In the genomic region with DNA sequence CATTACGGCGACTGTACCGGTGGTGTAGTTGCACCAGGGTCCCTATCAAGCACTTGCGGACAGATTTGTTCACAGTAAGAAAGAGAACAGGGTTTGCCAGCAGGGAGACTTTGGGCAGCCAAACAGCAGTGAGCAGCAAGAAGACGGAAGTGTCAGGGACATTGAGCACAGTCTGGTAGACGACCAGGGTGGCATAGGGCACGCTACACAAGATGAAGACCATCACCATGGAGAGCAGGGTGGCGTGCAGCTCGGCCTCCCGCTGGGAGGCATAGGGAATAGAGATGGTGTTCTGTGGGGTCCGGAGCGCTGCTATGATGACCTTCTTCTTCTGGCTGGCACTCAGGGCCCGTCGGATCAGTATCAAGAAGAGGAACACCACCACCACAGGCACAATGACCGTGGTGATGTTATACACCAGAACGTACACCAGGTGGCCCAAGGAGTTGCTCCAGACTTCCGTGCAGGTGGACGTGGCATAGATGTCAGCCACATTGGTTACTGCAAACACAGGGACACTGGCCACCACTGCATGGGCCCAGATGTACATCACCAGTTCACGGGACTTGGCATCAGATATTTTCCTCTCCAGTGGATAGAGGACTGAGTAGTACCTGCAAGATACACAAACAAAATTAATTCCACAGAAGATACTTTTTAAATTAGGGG, we compare ENCODE assay signal across 8 cellular contexts. TPM values are rescaled to one million over a fixed set of nuclear protein-coding genes. Genes with fewer than 3 reads are reported as not detected.
DNase-seq lines count a peak whose midpoint lies in the region; ATAC-seq and TF ChIP-seq lines count a peak whose summit lies in the region.

No MANE protein-coding gene starts in this region.

- DNase-seq in NCI-H345 (lab: John Stamatoyannopoulos, UW): peak; percentile 2
- no peak for DNase-seq in NCI-H345 treated with DMSO at 0.1 percent for 48 hours (lab: John Stamatoyannopoulos, UW; ENCODE audit: unreplicated experiment)
- peak; percentile 64 for DNase-seq in GM23338 (ENCODE audit: low spot score)
- DNase-seq in fibroblast of lung (ENCODE audit: low read depth in 2 of 2): no peak
- no peak for DNase-seq in upper lobe of right lung
- no peak for DNase-seq in T1000 (lab: John Stamatoyannopoulos, UW)

- peaks cover 36% of the 10 kb centered on the region for H3K36me3 ChIP-seq in GM23338 (ENCODE audit: insufficient read depth)
- H3K36me3 ChIP-seq in OCI-LY1 (ENCODE audit: insufficient read depth, low read length): no peaks in the 10 kb centered on the region
- peaks cover 25% of the 10 kb centered on the region for H3K36me3 ChIP-seq in fibroblast of lung (ENCODE audit: control insufficient read depth, insufficient read depth, low read length)
- H3K36me3 ChIP-seq in upper lobe of right lung: no peaks in the 10 kb centered on the region

- H4K20me1 ChIP-seq in GM23338 (replicated peaks; ENCODE audit: insufficient read depth) (peaks cover 17% of the 10 kb centered on the region), OCI-LY1 (ENCODE audit: insufficient read depth, low read length) (no peaks in the 10 kb centered on the region), fibroblast of lung (ENCODE audit: control insufficient read depth, extremely low read depth, insufficient read depth, low read length) (no peaks in the 10 kb centered on the region)

- peaks cover 47% of the 10 kb centered on the region for H3K79me2 ChIP-seq in GM23338 (replicated peaks; ENCODE audit: insufficient read depth)
- H3K79me2 ChIP-seq in OCI-LY1 (ENCODE audit: insufficient read depth, low read length): no peaks in the 10 kb centered on the region
- H3K79me2 ChIP-seq in fibroblast of lung (ENCODE audit: control insufficient read depth, insufficient read depth, low read length): peaks cover 8% of the 10 kb centered on the region

- H3F3A ChIP-seq in GM23338 (replicated peaks; ENCODE audit: low read depth) (0 out of 2 replicates have a peak, but pooled peaks cover 14% of the 10 kb centered on the region), OCI-LY1 (ENCODE audit: insufficient read depth, low read length) (no peaks in the 10 kb centered on the region)

- H3K4me2 ChIP-seq in GM23338: no peak overlapping the region
- H3K4me2 ChIP-seq in OCI-LY1 (ENCODE audit: low read length): no peak overlapping the region
- no peak overlapping the region for H3K4me2 ChIP-seq in fibroblast of lung (ENCODE audit: extremely low read depth, insufficient read depth, low read length)

- peak; percentile 42 to 72 for TF ChIP-seq CTCF in GM23338 (conservative IDR thresholded peaks at IDR 0.05; ENCODE audit: low read depth in 2 of 2)
- peak; percentile 63 for TF ChIP-seq CTCF in OCI-LY1 (IDR thresholded peaks at IDR 0.05; ENCODE audit: low read length)
- peak; percentile 20 to 40 for TF ChIP-seq CTCF in fibroblast of lung (conservative IDR thresholded peaks at IDR 0.05 in 1 of 2, IDR thresholded peaks at IDR 0.05 in 1 of 2; ENCODE audit: low read depth in 1 of 2, low read length in 2 of 2)
- TF ChIP-seq CTCF in upper lobe of right lung (IDR thresholded peaks at IDR 0.05): peak; percentile 26

- H3K27ac Mint-ChIP-seq in GM23338: no peak overlapping the region

- H3K27me3 ChIP-seq in GM23338 (ENCODE audit: insufficient read depth): no peaks in the 10 kb centered on the region
- H3K27me3 ChIP-seq in OCI-LY1 (ENCODE audit: insufficient read depth, low read length): no peaks in the 10 kb centered on the region; the same call in 1 of the 2 replicates
- H3K27me3 ChIP-seq in fibroblast of lung (ENCODE audit: control insufficient read depth, insufficient read depth, low read length): no peaks in the 10 kb centered on the region
- no peaks in the 10 kb centered on the region for H3K27me3 ChIP-seq in upper lobe of right lung

- H3K4me1 ChIP-seq in GM23338 (ENCODE audit: insufficient read depth): peaks cover 18% of the 10 kb centered on the region
- H3K4me1 ChIP-seq in OCI-LY1 (ENCODE audit: insufficient read depth, low read length, severe bottlenecking): peaks cover 5% of the 10 kb centered on the region
- no peaks in the 10 kb centered on the region for H3K4me1 ChIP-seq in fibroblast of lung (ENCODE audit: control insufficient read depth, extremely low read depth, insufficient read depth, low read length)
- no peaks in the 10 kb centered on the region for H3K4me1 ChIP-seq in upper lobe of right lung

- H3K4me3 ChIP-seq in GM23338 (no peak overlapping the region), OCI-LY1 (ENCODE audit: low read depth, low read length, poor library complexity, severe bottlenecking) (no peak overlapping the region), fibroblast of lung (replicated peaks in 1 of 4; ENCODE audit: control extremely low read depth in 1 of 4, insufficient read depth in 1 of 4, low read depth in 3 of 4, low read length in 4 of 4) (no peak overlapping the region), upper lobe of right lung (no peak overlapping the region)

- intact Hi-C loops in upper lobe of right lung (cut with DNase I): no loop called here

- peaks cover 40% of the 10 kb centered on the region for H3K4me1 Mint-ChIP-seq in GM23338

- H3K27me3 Mint-ChIP-seq in GM23338 (ENCODE audit: insufficient read depth, low read depth, poor library complexity): peaks cover 16% of the 10 kb centered on the region

- no peaks in the 10 kb centered on the region for H3K9me3 Mint-ChIP-seq in GM23338

- H3K27ac ChIP-seq in GM23338 (ENCODE audit: low read depth): 0 out of 2 replicates have a peak overlapping the region, but pooled peaks have one; percentile 22
- no peak overlapping the region for H3K27ac ChIP-seq in OCI-LY1 (ENCODE audit: low read depth, low read length, poor library complexity, severe bottlenecking)
- no peak overlapping the region for H3K27ac ChIP-seq in fibroblast of lung (ENCODE audit: insufficient read depth, low read length)
- no peak overlapping the region for H3K27ac ChIP-seq in upper lobe of right lung

- no peak overlapping the region for H3K4me3 Mint-ChIP-seq in GM23338

- H2AFZ ChIP-seq in GM23338 (no peak overlapping the region), OCI-LY1 (ENCODE audit: low read length) (no peak overlapping the region), fibroblast of lung (ENCODE audit: low read length) (no peak overlapping the region)

- ATAC-seq in GM23338 (peak; percentile 49), upper lobe of right lung (peak; percentile 66), GM21528 (IDR thresholded peaks at IDR 0.05; ENCODE audit: low FRiP score, unreplicated experiment) (no peak)

- H3K9me3 ChIP-seq in OCI-LY1 (ENCODE audit: low read length) (no peaks in the 10 kb centered on the region), fibroblast of lung (ENCODE audit: control insufficient read depth, insufficient read depth, low read depth, low read length) (no peaks in the 10 kb centered on the region), upper lobe of right lung (no peaks in the 10 kb centered on the region)

- no peak overlapping the region for H3K9ac ChIP-seq in OCI-LY1 (ENCODE audit: low read length)
- no peak overlapping the region for H3K9ac ChIP-seq in fibroblast of lung (ENCODE audit: insufficient read depth, low read length)

- no peaks in the 10 kb centered on the region for H3K9me2 ChIP-seq in GM23338 (ENCODE audit: insufficient read depth)
- H3K9me2 ChIP-seq in OCI-LY1 (ENCODE audit: low read depth, low read length): no peaks in the 10 kb centered on the region

- peaks cover 77% of the 10 kb centered on the region for H3K36me3 Mint-ChIP-seq in GM23338 (ENCODE audit: low read depth)

TF ChIP-seq in GM23338, 12 proteins besides CTCF, POLR2A, EP300 and RAD21:
- no peak for TF ChIP-seq POLR2AphosphoS5 (IDR thresholded peaks at IDR 0.05; ENCODE audit: low read depth)
- no peak for TF ChIP-seq EZH2 (IDR thresholded peaks at IDR 0.05; ENCODE audit: low read depth, unreplicated experiment)
- TF ChIP-seq, protein P1, sequence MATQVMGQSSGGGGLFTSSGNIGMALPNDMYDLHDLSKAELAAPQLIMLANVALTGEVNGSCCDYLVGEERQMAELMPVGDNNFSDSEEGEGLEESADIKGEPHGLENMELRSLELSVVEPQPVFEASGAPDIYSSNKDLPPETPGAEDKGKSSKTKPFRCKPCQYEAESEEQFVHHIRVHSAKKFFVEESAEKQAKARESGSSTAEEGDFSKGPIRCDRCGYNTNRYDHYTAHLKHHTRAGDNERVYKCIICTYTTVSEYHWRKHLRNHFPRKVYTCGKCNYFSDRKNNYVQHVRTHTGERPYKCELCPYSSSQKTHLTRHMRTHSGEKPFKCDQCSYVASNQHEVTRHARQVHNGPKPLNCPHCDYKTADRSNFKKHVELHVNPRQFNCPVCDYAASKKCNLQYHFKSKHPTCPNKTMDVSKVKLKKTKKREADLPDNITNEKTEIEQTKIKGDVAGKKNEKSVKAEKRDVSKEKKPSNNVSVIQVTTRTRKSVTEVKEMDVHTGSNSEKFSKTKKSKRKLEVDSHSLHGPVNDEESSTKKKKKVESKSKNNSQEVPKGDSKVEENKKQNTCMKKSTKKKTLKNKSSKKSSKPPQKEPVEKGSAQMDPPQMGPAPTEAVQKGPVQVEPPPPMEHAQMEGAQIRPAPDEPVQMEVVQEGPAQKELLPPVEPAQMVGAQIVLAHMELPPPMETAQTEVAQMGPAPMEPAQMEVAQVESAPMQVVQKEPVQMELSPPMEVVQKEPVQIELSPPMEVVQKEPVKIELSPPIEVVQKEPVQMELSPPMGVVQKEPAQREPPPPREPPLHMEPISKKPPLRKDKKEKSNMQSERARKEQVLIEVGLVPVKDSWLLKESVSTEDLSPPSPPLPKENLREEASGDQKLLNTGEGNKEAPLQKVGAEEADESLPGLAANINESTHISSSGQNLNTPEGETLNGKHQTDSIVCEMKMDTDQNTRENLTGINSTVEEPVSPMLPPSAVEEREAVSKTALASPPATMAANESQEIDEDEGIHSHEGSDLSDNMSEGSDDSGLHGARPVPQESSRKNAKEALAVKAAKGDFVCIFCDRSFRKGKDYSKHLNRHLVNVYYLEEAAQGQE (IDR thresholded peaks at IDR 0.05; ENCODE audit: unreplicated experiment): no peak
- TF ChIP-seq STAT1 (IDR thresholded peaks at IDR 0.05; ENCODE audit: unreplicated experiment): no peak
- TF ChIP-seq NANOG (IDR thresholded peaks at IDR 0.05; ENCODE audit: borderline replicate concordance): no peak
- TF ChIP-seq JUNB (IDR thresholded peaks at IDR 0.05; ENCODE audit: unreplicated experiment): no peak
TF ChIP-seq in GM23338: peak in this region for 0.

RNA-seq across cellular contexts. Expression of a gene that starts 19.1 kb away (rescaled TPM):
- 0.70 and 2.1 TPM in 2 replicates for total RNA-seq in GM23338 (2014; rRNA removed; shearing (Covaris generic))
- polyA plus RNA-seq in GM23338 (2016; fragmentation: Nextera tagmentation; extraction: Ambion mirVana) (0.68 and 0.92 TPM in 2 replicates), fibroblast of lung (0.43 and 0.50 TPM in 2 replicates)
- total RNA-seq in fibroblast of lung (3.9 and 5.1 TPM in 2 replicates), upper lobe of right lung (0.96 TPM)
- polyA plus RNA-seq in fibroblast of lung (2012): 0.91 and 1.5 TPM in 2 replicates
- not detected in 2 replicates for polyA minus RNA-seq in fibroblast of lung (ENCODE audit: low replicate concordance)

Comparison
In these comparisons a context has a peak if more than half of its experiments do, and no peak if none do; other contexts are left out.
1. DNase-seq: peak in NCI-H345 (single experiment) and GM23338 (single experiment); none in NCI-H345 treated with DMSO at 0.1 percent for 48 hours (single experiment), fibroblast of lung (0 of 2), upper lobe of right lung (single experiment) and T1000 (single experiment).
2. Peak in every context shown above with its lines, with median percentiles within 50 percentile points of each other: CTCF ChIP-seq.